31 cellular contexts compared by ENCODE assay signal in genomic region chr18:20988726-20989125, GRCh38.
"Had no signal": no experiment of that assay in that cellular context is flagged by ENCODE, and none has a peak within 500 bp of the region (broad histone marks: within the 10 kb centered on the region; RNA-seq: fewer than 3 reads in every experiment).

No MANE protein-coding gene starts in this region.

- H3K27ac ChIP-seq: epithelial cell of prostate, esophagus squamous epithelium, heart right ventricle, neutrophil, skin epidermis, suprapubic skin, tibial artery, upper lobe of right lung had no signal

- H3K27me3 ChIP-seq: esophagus squamous epithelium, heart right ventricle, neutrophil, suprapubic skin, tibial artery, upper lobe of right lung had no signal

- H3K4me1 Mint-ChIP-seq: mesothelial cell of epicardium, nephron had no signal

- ATAC-seq: activated naive CD4-positive, alpha-beta T cell treated with anti-CD3 and anti-CD28 coated beads, Interleukin-2, amount 50 U/mL, for 72 hours; heart right ventricle; left cardiac atrium; sciatic nerve; upper lobe of right lung had no signal

- H3K4me3 Mint-ChIP-seq: activated T-helper 1 cell treated with anti-CD3 and anti-CD28 coated beads, Interleukin-12 subunit alpha, Interleukin-12 subunit beta, Interleukin-2, Interleukin-4 antibody, amounts not matched to agents 30 ng/mL and 10 ng/mL and 1 ng/mL, durations not matched to agents 14 hours and 24 hours and 36 hours; central memory CD8-positive, alpha-beta T cell; mesothelial cell of epicardium; nephron had no signal

- H3K4me1 ChIP-seq: esophagus squamous epithelium, heart right ventricle, suprapubic skin, tibial artery, upper lobe of right lung had no signal

- H3K9me3 Mint-ChIP-seq: activated naive CD4-positive, alpha-beta T cell treated with anti-CD3 and anti-CD28 coated beads, Interleukin-2, amount 50 U/mL, for 72 hours; activated T-helper 1 cell treated with anti-CD3 and anti-CD28 coated beads, Interleukin-12 subunit alpha, Interleukin-12 subunit beta, Interleukin-2, Interleukin-4 antibody, amounts not matched to agents 30 ng/mL and 10 ng/mL and 1 ng/mL, durations not matched to agents 14 hours and 24 hours and 36 hours; central memory CD8-positive, alpha-beta T cell; mesothelial cell of epicardium; nephron had no signal

- H3K9me3 ChIP-seq: esophagus squamous epithelium, heart right ventricle, neutrophil, suprapubic skin, tibial artery, upper lobe of right lung had no signal

- H3K4me3 ChIP-seq: esophagus squamous epithelium, heart right ventricle, skin epidermis, suprapubic skin, tibial artery, upper lobe of right lung had no signal

- H3K27me3 Mint-ChIP-seq: central memory CD8-positive, alpha-beta T cell; progenitor cell of endocrine pancreas had no signal

- DNase-seq: activated CD4-positive, alpha-beta T cell treated with anti-CD3 and anti-CD28 coated beads for 4 hours; activated CD4-positive, alpha-beta T cell treated with anti-CD3 and anti-CD28 coated beads, Interleukin-2, amount 50 U/mL, for 4 hours; activated CD4-positive, CD25-positive, alpha-beta regulatory T cell; activated gamma-delta T cell; anterior cingulate cortex; dermis blood vessel endothelial cell; effector CD4-positive, alpha-beta T cell; esophagus squamous epithelium; foreskin melanocyte; heart right ventricle; islet precursor cell; left cardiac atrium; mammary epithelial cell; retina; stimulated activated naive CD4-positive, alpha-beta T cell; T-helper 1 cell; tibial artery; upper lobe of right lung had no signal

- FAIRE-seq: bronchial epithelial cell, endometrium had no signal

- H3K27ac Mint-ChIP-seq: activated T-helper 1 cell treated with anti-CD3 and anti-CD28 coated beads, Interleukin-12 subunit alpha, Interleukin-12 subunit beta, Interleukin-2, Interleukin-4 antibody, amounts not matched to agents 30 ng/mL and 10 ng/mL and 1 ng/mL, durations not matched to agents 14 hours and 24 hours and 36 hours; mesothelial cell of epicardium; nephron had no signal
